ENCODE assay signal across 24 cellular contexts in genomic region chr19:11041966-11042627, GRCh38. TPM values are rescaled to one million over a fixed set of nuclear protein-coding genes. Genes with fewer than 3 reads are reported as not detected.
DNase-seq lines count a peak whose midpoint lies in the region; ATAC-seq, FAIRE-seq and TF ChIP-seq lines count a peak whose summit lies in the region.
"Had no signal": no experiment of that assay in that cellular context is flagged by ENCODE, and none has a peak within 500 bp of the region (broad histone marks: within the 10 kb centered on the region; RNA-seq: fewer than 3 reads in every experiment).

No MANE protein-coding gene starts in this region.

- no peak for FAIRE-seq in kidney (lab: Jason Lieb, UNC)
- FAIRE-seq: H1 had no signal

- peak; percentile 24; the same call in 1 of the 2 replicates for ATAC-seq in Panc1

- no peak for TF ChIP-seq EP300 in transverse colon (IDR thresholded peaks at IDR 0.05; ENCODE audit: low read depth)
- TF ChIP-seq EP300 in ovary (IDR thresholded peaks at IDR 0.05) = no peak

- H3K27ac Mint-ChIP-seq in activated CD4-positive, alpha-beta T cell treated with anti-CD3 and anti-CD28 coated beads, Interleukin-2, amount 10 ng/mL, durations not matched to agents 24 days and 14 days = peak overlapping the region; percentile 0

- H3K27ac ChIP-seq in Panc1 (ENCODE audit: low read length) = no peak overlapping the region
- H3K27ac ChIP-seq in kidney (ENCODE audit: low read depth in 2 of 2, low read length in 2 of 2) = no peak overlapping the region
- H3K27ac ChIP-seq in transverse colon = no peak overlapping the region
- no peak overlapping the region for H3K27ac ChIP-seq in ovary
- H3K27ac ChIP-seq: HL-60, parathyroid adenoma, thoracic aorta had no signal

- H3K4me1 ChIP-seq in Panc1 (ENCODE audit: control insufficient read depth, insufficient read depth, low read length) (no peaks in the 10 kb centered on the region), kidney (ENCODE audit: control insufficient read depth in 1 of 2, insufficient read depth in 1 of 2, low read depth in 1 of 2, low read length in 2 of 2) (no peaks in the 10 kb centered on the region), transverse colon (no peaks in the 10 kb centered on the region), ovary (ENCODE audit: insufficient read depth) (peaks cover 6% of the 10 kb centered on the region)
- H3K4me1 ChIP-seq: parathyroid adenoma had no signal

- H3K4me3 Mint-ChIP-seq in activated CD4-positive, alpha-beta T cell treated with anti-CD3 and anti-CD28 coated beads, Interleukin-2, amount 10 ng/mL, durations not matched to agents 24 days and 14 days = no peak overlapping the region

- no peaks in the 10 kb centered on the region for H3K27me3 Mint-ChIP-seq in activated CD4-positive, alpha-beta T cell treated with anti-CD3 and anti-CD28 coated beads, Interleukin-2, amount 10 ng/mL, durations not matched to agents 24 days and 14 days

- H3K27me3 ChIP-seq in Panc1 (ENCODE audit: control insufficient read depth, insufficient read depth, low read length) = no peaks in the 10 kb centered on the region
- no peaks in the 10 kb centered on the region for H3K27me3 ChIP-seq in transverse colon
- H3K27me3 ChIP-seq in ovary = no peaks in the 10 kb centered on the region
- H3K27me3 ChIP-seq: BLaER1 treated with 17β-estradiol and CSF1 and Interleukin-3, amounts not matched to agents 10 nM and 100 nM had no signal

- CTCF ChIA-PET in Panc1 (lab: Charles Lee) = no interaction called here

- H3K9ac ChIP-seq in kidney (ENCODE audit: low read length in 2 of 2) = peak overlapping the region in 1 of 2 donors; percentile 7
- H3K9ac ChIP-seq: BLaER1 treated with 17β-estradiol and CSF1 and Interleukin-3, amounts not matched to agents 10 nM and 100 nM; parathyroid adenoma had no signal

- H3K4me3 ChIP-seq in Panc1 (ENCODE audit: low read depth in 2 of 2, low read length in 2 of 2) (no peak overlapping the region), kidney (ENCODE audit: low read length in 2 of 2) (no peak overlapping the region), transverse colon (no peak overlapping the region), ovary (no peak overlapping the region)
- H3K4me3 ChIP-seq: BLaER1 treated with 17β-estradiol and CSF1 and Interleukin-3, amounts not matched to agents 10 nM and 100 nM; skin epidermis; thoracic aorta had no signal

- no TSS peak for BruUV-seq in Panc1 (replicated peaks; lab: Mats Ljungman, UMichigan)

- POLR2A ChIA-PET in Panc1 (lab: Charles Lee) = no interaction called here

- intact Hi-C loops in activated CD4-positive, alpha-beta T cell treated with anti-CD3 and anti-CD28 coated beads, Interleukin-2, amount 10 ng/mL, durations not matched to agents 24 days and 14 days (cut with micrococcal nuclease) = no loop called here
- intact Hi-C loops in Panc1 (cut with micrococcal nuclease; ENCODE audit: unreplicated experiment) = loop anchor here (1.0 kb wide), 1 partner anchor 11 kb away; no protein-coding TSS in a partner anchor
- intact Hi-C loops in kidney (cut with DNase I) = no loop called here
- intact Hi-C loops in transverse colon (cut with DNase I; ENCODE audit: low total_unique reads) = loop anchor here (10.0 kb wide), 1 partner anchor 353 kb away; no protein-coding TSS in a partner anchor
- intact Hi-C loops in ovary (cut with DNase I) = no loop called here

- in situ Hi-C loops in Panc1 (cut with HindIII; ENCODE audit: low pct_unique_long_range_greater_than_20kb, low sequenced_read_pairs) (no loop called here), transverse colon (cut with MboI; ENCODE audit: low pct_ligation_motif_present in 1 of 4, low pct_unique_long_range_greater_than_20kb in 1 of 4, low sequenced_read_pairs in 3 of 4) (loop anchor here in 3 of 4 donors (10.0 to 25.0 kb wide), 2 partner anchors 163 to 170 kb away; no protein-coding TSS in a partner anchor), GM13976 (cut with MboI; ENCODE audit: low sequenced_read_pairs, unreplicated experiment) (loop anchor here (10.0 kb wide), 1 partner anchor 163 kb away; no protein-coding TSS in a partner anchor)

- H3K9me3 Mint-ChIP-seq in activated CD4-positive, alpha-beta T cell treated with anti-CD3 and anti-CD28 coated beads, Interleukin-2, amount 10 ng/mL, durations not matched to agents 24 days and 14 days = no peaks in the 10 kb centered on the region

- peaks cover 2% of the 10 kb centered on the region for H3K4me1 Mint-ChIP-seq in activated CD4-positive, alpha-beta T cell treated with anti-CD3 and anti-CD28 coated beads, Interleukin-2, amount 10 ng/mL, durations not matched to agents 24 days and 14 days

- no peak for DNase-seq in activated CD4-positive, alpha-beta T cell treated with anti-CD3 and anti-CD28 coated beads, Interleukin-2, amount 10 ng/mL, durations not matched to agents 24 days and 14 days
- DNase-seq in activated CD4-positive, alpha-beta T cell treated with anti-CD3 and anti-CD28 coated beads, Interleukin-2, amount 50 U/mL, for 48 hours = no peak
- DNase-seq in Panc1 (ENCODE audit: low read depth, low spot score) (no peak), kidney (peak; percentile 91), renal cortical epithelial cell (ENCODE audit: low read depth) (peak; percentile 49), transverse colon (no peak), GM13976 (ENCODE audit: low spot score) (no peak), ovary (no peak)
- DNase-seq: activated CD8-positive, alpha-beta memory T cell treated with anti-CD3 and anti-CD28 coated beads for 24 hours; activated effector memory CD4-positive, alpha-beta T cell treated with anti-CD3 and anti-CD28 coated beads, Interleukin-2, amount 50 U/mL, for 16 hours; amygdala; cerebellar nuclear complex; DMS53; foreskin fibroblast; KBM-7; NCI-H1105 treated with DMSO at 0.1 percent for 48 hours; stimulated activated CD4-positive, alpha-beta T cell treated with anti-CD3 and anti-CD28 coated beads, Interleukin-4, amount 100 ng/mL, for 4 hours; stimulated activated CD8-positive, alpha-beta memory T cell treated with anti-CD3 and anti-CD28 coated beads, Interleukin-4, amount 100 ng/mL, for 48 hours had no signal

- H3K9me3 ChIP-seq in Panc1 (ENCODE audit: control insufficient read depth, insufficient read depth, low read depth, low read length) (no peaks in the 10 kb centered on the region), kidney (ENCODE audit: control insufficient read depth in 1 of 2, low read length in 2 of 2) (no peaks in the 10 kb centered on the region), transverse colon (no peaks in the 10 kb centered on the region), ovary (no peaks in the 10 kb centered on the region)
- H3K9me3 ChIP-seq: BLaER1 treated with 17β-estradiol and CSF1 and Interleukin-3, amounts not matched to agents 10 nM and 100 nM; thoracic aorta had no signal

- TF ChIP-seq CTCF in Panc1 (IDR thresholded peaks at IDR 0.05) (no peak), kidney (IDR thresholded peaks at IDR 0.05; ENCODE audit: borderline replicate concordance, extremely low read depth, insufficient read depth) (no peak), transverse colon (IDR thresholded peaks at IDR 0.05) (no peak), GM13976 (IDR thresholded peaks at IDR 0.05; ENCODE audit: borderline replicate concordance, control extremely low read depth, extremely low read depth, insufficient read depth, missing control alignments) (no peak), ovary (IDR thresholded peaks at IDR 0.05) (no peak)

- 93 to 96% methylated on average over 5 to 13 of the region's 13 CpGs for WGBS in transverse colon (ENCODE audit: low coverage in 1 of 2), 2 donors
- 86 to 90% (median 90%) methylated on average over 13 of the region's 13 CpGs for WGBS in ovary, 3 donors

- peaks cover 48% of the 10 kb centered on the region for H3K36me3 Mint-ChIP-seq in activated CD4-positive, alpha-beta T cell treated with anti-CD3 and anti-CD28 coated beads, Interleukin-2, amount 10 ng/mL, durations not matched to agents 24 days and 14 days (ENCODE audit: low read depth)

- TF ChIP-seq POLR2A in transverse colon (IDR thresholded peaks at IDR 0.05) = no peak
- TF ChIP-seq POLR2A in ovary (IDR thresholded peaks at IDR 0.05) = no peak

- H3K36me3 ChIP-seq in Panc1 (ENCODE audit: control insufficient read depth, insufficient read depth, low read length) (peaks cover 15% of the 10 kb centered on the region), kidney (ENCODE audit: control insufficient read depth in 1 of 2, insufficient read depth in 2 of 2, low read length in 2 of 2) (peaks cover 15 to 31% of the 10 kb centered on the region in 2 donors), transverse colon (peaks cover 0 to 18% (median 7%) of the 10 kb centered on the region in 4 donors), ovary (no peaks in the 10 kb centered on the region)

RNA-seq across cellular contexts. Expression of gene LDLR, which starts 47.2 kb away (rescaled TPM):
- total RNA-seq in activated CD4-positive, alpha-beta T cell treated with anti-CD3 and anti-CD28 coated beads, Interleukin-2, amount 10 ng/mL, durations not matched to agents 24 days and 14 days = 121 and 129 TPM in 2 replicates
- total RNA-seq in Panc1 (2021; ENCODE audit: unreplicated experiment) = 203 TPM
- polyA plus RNA-seq in Panc1 (2012; ENCODE audit: insufficient read length) = 110 TPM
- 42.4 TPM for total RNA-seq in kidney
- polyA plus RNA-seq in kidney (ENCODE audit: insufficient read depth, low read depth, low replicate concordance) = 17.6 TPM
- 76.7 and 173 TPM in 2 replicates for total RNA-seq in renal cortical epithelial cell
- total RNA-seq in transverse colon = 100 to 1,000 TPM in 2 of 4 donors, 10 to 100 TPM in 2; 26.4 to 275 (median 109) TPM
- total RNA-seq in ovary = 100 to 1,000 TPM in 5 of 7 donors, 10 to 100 TPM in 2; 54.2 to 436 (median 141) TPM
- 100 to 1,000 TPM in 1 of 2 donors, 10 to 100 TPM in 1; 31.1 to 205 TPM for polyA plus RNA-seq in ovary

Comparison
In these comparisons a context has a peak if more than half of its experiments do, and no peak if none do; other contexts are left out.
1. DNase-seq: peak in kidney (single experiment) and renal cortical epithelial cell (single experiment); none in activated CD4-positive, alpha-beta T cell treated with anti-CD3 and anti-CD28 coated beads, Interleukin-2, amount 10 ng/mL, durations not matched to agents 24 days and 14 days (single experiment), activated CD4-positive, alpha-beta T cell treated with anti-CD3 and anti-CD28 coated beads, Interleukin-2, amount 50 U/mL, for 48 hours (0 of 2), Panc1 (single experiment), transverse colon (single experiment), GM13976 (single experiment) and ovary (0 of 5).
2. intact Hi-C loops: an anchor here in Panc1 (1.0 kb wide) and transverse colon (10.0 kb wide); none called in activated CD4-positive, alpha-beta T cell treated with anti-CD3 and anti-CD28 coated beads, Interleukin-2, amount 10 ng/mL, durations not matched to agents 24 days and 14 days, kidney and ovary.